ENCODE assay signal across 19 cellular contexts in the genomic region with DNA sequence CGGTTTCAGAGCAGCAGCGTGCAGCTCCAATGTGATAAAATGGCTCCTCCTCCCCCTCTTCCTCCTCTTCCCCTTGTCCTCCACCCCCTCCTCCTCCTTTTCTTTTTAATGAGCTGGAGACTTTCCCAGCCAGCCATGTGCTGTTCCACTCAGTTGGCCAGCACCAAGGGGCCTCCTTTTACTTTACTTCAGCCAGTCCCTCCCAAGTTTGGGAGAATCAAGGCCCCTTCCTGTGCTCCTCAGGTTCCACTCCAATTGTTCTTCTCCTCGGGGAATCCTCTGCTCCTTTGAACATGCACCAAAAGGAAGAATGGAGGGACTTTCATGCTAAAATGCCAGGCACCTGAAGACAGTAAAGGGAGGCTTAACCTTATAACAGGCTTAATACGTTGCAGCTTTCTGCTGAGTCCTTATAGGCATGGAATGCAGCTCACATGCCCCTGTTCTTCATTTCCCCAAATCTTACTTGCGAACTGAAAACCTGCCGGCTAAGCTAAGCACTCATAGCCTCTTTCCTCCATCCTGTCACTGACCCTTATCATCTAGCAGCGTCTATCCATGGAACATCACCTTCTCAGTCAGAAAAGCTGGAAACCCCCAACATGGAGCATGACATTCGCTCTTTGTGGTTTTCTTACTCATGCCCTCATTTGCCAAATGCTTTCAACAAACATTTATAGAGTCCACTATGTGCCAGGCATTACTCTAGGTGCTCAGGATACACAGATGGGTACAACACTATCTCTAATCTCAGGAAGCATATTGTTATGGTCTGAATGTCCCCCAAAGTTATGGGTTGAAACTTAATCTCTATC.
DNase-seq lines count a peak whose midpoint lies in the region; ATAC-seq, FAIRE-seq and TF ChIP-seq lines count a peak whose summit lies in the region.
"Had no signal": no experiment of that assay in that cellular context is flagged by ENCODE, and none has a peak within 500 bp of the region (broad histone marks: within the 10 kb centered on the region; RNA-seq: fewer than 3 reads in every experiment).

No MANE protein-coding gene starts in this region.

- peaks cover 1 to 16% (median 6%) of the 10 kb centered on the region in 4 experiments; a peak in 4 of 7 replicates for H3K4me1 ChIP-seq in H1 (replicated peaks in 1 of 4; ENCODE audit: control insufficient read depth in 3 of 4, insufficient read depth in 4 of 4, low read length in 3 of 4)
- H3K4me1 ChIP-seq in mesendoderm (ENCODE audit: control insufficient read depth, low read depth, low read length), result no peaks in the 10 kb centered on the region
- H3K4me1 ChIP-seq: upper lobe of left lung had no signal

- no peak; a peak in 1 of 3 replicates for TF ChIP-seq EP300 in H1 (IDR thresholded peaks at IDR 0.05; ENCODE audit: borderline replicate concordance in 1 of 2, low read depth in 2 of 2, low read length in 2 of 2)

- H3K79me2 ChIP-seq in H1 (ENCODE audit: control insufficient read depth in 1 of 2, insufficient read depth in 2 of 2, low read length in 2 of 2), result no peaks in the 10 kb centered on the region
- no peaks in the 10 kb centered on the region for H3K79me2 ChIP-seq in mesendoderm (ENCODE audit: control insufficient read depth, insufficient read depth, low read length)

- H3K9me3 ChIP-seq in H1 (ENCODE audit: insufficient read depth in 2 of 2, low read depth in 1 of 2, low read length in 1 of 2), result peaks cover 6 to 10% of the 10 kb centered on the region in 2 experiments

- peak; percentile 48 for DNase-seq in EH (ENCODE audit: low read depth)
- DNase-seq in HK-2 (ENCODE audit: unreplicated experiment), result peak; percentile 2
- peak; percentile 54 to 55 for DNase-seq in H1 (ENCODE audit: low read depth in 1 of 2, low spot score in 2 of 2)
- peak; percentile 9 for DNase-seq in mesendoderm
- DNase-seq in activated T-helper 2 cell treated with anti-CD3 and anti-CD28 coated beads, Interferon-gamma antibody, Interleukin-2, Interleukin-4, amounts not matched to agents 10 μg/mL and 5 μg/mL and 100 μg/mL, durations not matched to agents 14 hours and 24 hours and 36 hours (ENCODE audit: low spot score), result no peak
- no peak for DNase-seq in GM12892 (ENCODE audit: insufficient read length)
- DNase-seq in naive thymus-derived CD8-positive, alpha-beta T cell, result no peak
- DNase-seq: CD4-positive, alpha-beta memory T cell; glutamatergic neuron; KBM-7; NCI-H1436; NCI-H510A treated with DMSO at 0.1 percent for 48 hours; upper lobe of left lung had no signal

- H3K36me3 ChIP-seq in H1 (ENCODE audit: control insufficient read depth in 2 of 4, insufficient read depth in 4 of 4, low read length in 3 of 4), result no peaks in the 10 kb centered on the region; a peak in 1 of 8 replicates
- H3K36me3 ChIP-seq in mesendoderm (ENCODE audit: control insufficient read depth, insufficient read depth, low read length), result no peaks in the 10 kb centered on the region
- H3K36me3 ChIP-seq: neutrophil, upper lobe of left lung had no signal

- H3K27ac Mint-ChIP-seq in activated T-helper 2 cell treated with anti-CD3 and anti-CD28 coated beads, Interferon-gamma antibody, Interleukin-2, Interleukin-4, amounts not matched to agents 10 μg/mL and 5 μg/mL and 100 μg/mL, durations not matched to agents 14 hours and 24 hours and 36 hours, result no peak overlapping the region
- H3K27ac Mint-ChIP-seq in naive thymus-derived CD8-positive, alpha-beta T cell, result no peak overlapping the region
- H3K27ac Mint-ChIP-seq: activated naive CD4-positive, alpha-beta T cell treated with anti-CD3 and anti-CD28 coated beads, Interleukin-2, amount 50 U/mL, for 24 hours; CD4-positive, alpha-beta memory T cell; stimulated activated effector memory CD8-positive, alpha-beta T cell treated with anti-CD3 and anti-CD28 coated beads, Interleukin-12 subunit alpha, Interleukin-12 subunit beta, amount 100 ng/mL, for 72 hours had no signal

- peak overlapping the region; percentile 39 to 54 for H3K4me2 ChIP-seq in H1 (ENCODE audit: insufficient read depth in 1 of 2, low read depth in 2 of 2, low read length in 2 of 2)
- H3K4me2 ChIP-seq in mesendoderm (ENCODE audit: low read length), result no peak overlapping the region

- H3K18ac ChIP-seq in H1 (ENCODE audit: extremely low read depth, low read length), result peak overlapping the region; percentile 49; the same call in 1 of the 2 replicates
- no peak overlapping the region for H3K18ac ChIP-seq in mesendoderm (ENCODE audit: low read length)

- no peaks in the 10 kb centered on the region for H3K36me3 Mint-ChIP-seq in activated T-helper 2 cell treated with anti-CD3 and anti-CD28 coated beads, Interferon-gamma antibody, Interleukin-2, Interleukin-4, amounts not matched to agents 10 μg/mL and 5 μg/mL and 100 μg/mL, durations not matched to agents 14 hours and 24 hours and 36 hours (ENCODE audit: low read depth)
- peaks cover 0 to 16% (median 0%) of the 10 kb centered on the region in 3 donors for H3K36me3 Mint-ChIP-seq in naive thymus-derived CD8-positive, alpha-beta T cell
- H3K36me3 Mint-ChIP-seq: activated naive CD4-positive, alpha-beta T cell treated with anti-CD3 and anti-CD28 coated beads, Interleukin-2, amount 50 U/mL, for 24 hours; CD4-positive, alpha-beta memory T cell; stimulated activated effector memory CD8-positive, alpha-beta T cell treated with anti-CD3 and anti-CD28 coated beads, Interleukin-12 subunit alpha, Interleukin-12 subunit beta, amount 100 ng/mL, for 72 hours had no signal

- H3K4me3 ChIP-seq in H1 (ENCODE audit: extremely low read depth in 1 of 4, insufficient read depth in 2 of 4, low read depth in 3 of 4, low read length in 4 of 4) (peak overlapping the region in 1 of 4 experiments; percentile 36; a peak in 1 of 8 replicates), mesendoderm (ENCODE audit: low read length) (no peak overlapping the region)
- H3K4me3 ChIP-seq: lung, upper lobe of left lung had no signal

- H2AFZ ChIP-seq in H1 (ENCODE audit: low read length), result no peak overlapping the region

- H2BK15ac ChIP-seq in H1 (ENCODE audit: low read length) (no peak overlapping the region), mesendoderm (replicated peaks; ENCODE audit: low read depth) (no peak overlapping the region)

- no peak overlapping the region for H3K4ac ChIP-seq in H1 (replicated peaks; ENCODE audit: insufficient read length, low read depth, low read length)
- H3K4ac ChIP-seq in mesendoderm (ENCODE audit: low read depth, low read length), result no peak overlapping the region

- peak overlapping the region; percentile 58 for H4K5ac ChIP-seq in H1 (ENCODE audit: insufficient read length, low read depth, low read length)
- H4K5ac ChIP-seq in mesendoderm (ENCODE audit: low read length), result no peak overlapping the region

- H3K4me3 Mint-ChIP-seq in activated T-helper 2 cell treated with anti-CD3 and anti-CD28 coated beads, Interferon-gamma antibody, Interleukin-2, Interleukin-4, amounts not matched to agents 10 μg/mL and 5 μg/mL and 100 μg/mL, durations not matched to agents 14 hours and 24 hours and 36 hours (ENCODE audit: low read depth), result no peak overlapping the region
- H3K4me3 Mint-ChIP-seq in naive thymus-derived CD8-positive, alpha-beta T cell, result no peak overlapping the region
- H3K4me3 Mint-ChIP-seq: activated naive CD4-positive, alpha-beta T cell treated with anti-CD3 and anti-CD28 coated beads, Interleukin-2, amount 50 U/mL, for 24 hours; CD4-positive, alpha-beta memory T cell; stimulated activated effector memory CD8-positive, alpha-beta T cell treated with anti-CD3 and anti-CD28 coated beads, Interleukin-12 subunit alpha, Interleukin-12 subunit beta, amount 100 ng/mL, for 72 hours had no signal

- WGBS in H1 (ENCODE audit: extremely low coverage in 1 of 2, insufficient coverage in 1 of 2, insufficient read length in 1 of 2, insufficient replicate concordance in 2 of 2, low coverage in 1 of 2, low lambda C conversion rate in 2 of 2, missing lambda C conversion rate in 1 of 2), 2 experiments, result 35% methylated on average over 8 of the region's 8 CpGs; no CpG with 5 or more reads in 1 of the 2 experiments
- no CpG with 5 or more reads among the region's 8 CpGs for WGBS in mesendoderm (ENCODE audit: extremely low coverage, insufficient coverage, low lambda C conversion rate)

- FAIRE-seq in H1 (lab: Jason Lieb, UNC) (peak; percentile 83), GM12892 (lab: Jason Lieb, UNC) (no peak)
- FAIRE-seq: G401.6 had no signal

- H3K56ac ChIP-seq in H1 (replicated peaks; ENCODE audit: insufficient read length, low read depth, low read length) (no peak overlapping the region), mesendoderm (ENCODE audit: low read length) (no peak overlapping the region)

- TF ChIP-seq CTCF in H1 (IDR thresholded peaks at IDR 0.05; ENCODE audit: control extremely low read depth in 1 of 3, insufficient read depth in 1 of 3, low read depth in 1 of 3, low read length in 3 of 3), result no peak

- H3K79me1 ChIP-seq in H1 (ENCODE audit: low read depth, low read length) (no peaks in the 10 kb centered on the region), mesendoderm (ENCODE audit: low read length) (no peaks in the 10 kb centered on the region)

- H4K20me1 ChIP-seq in H1 (replicated peaks in 1 of 2; ENCODE audit: control insufficient read depth in 1 of 2, insufficient read depth in 2 of 2, low read length in 2 of 2), result no peaks in the 10 kb centered on the region

- H3K23me2 ChIP-seq in H1 (ENCODE audit: low read depth, low read length), result no peaks in the 10 kb centered on the region

- H2BK120ac ChIP-seq in H1 (replicated peaks; ENCODE audit: low read depth, low read length), result peak overlapping the region; percentile 39
- H2BK120ac ChIP-seq in mesendoderm (ENCODE audit: low read depth, low read length), result no peak overlapping the region

- no peaks in the 10 kb centered on the region for H3K27me3 Mint-ChIP-seq in activated T-helper 2 cell treated with anti-CD3 and anti-CD28 coated beads, Interferon-gamma antibody, Interleukin-2, Interleukin-4, amounts not matched to agents 10 μg/mL and 5 μg/mL and 100 μg/mL, durations not matched to agents 14 hours and 24 hours and 36 hours (ENCODE audit: low read depth)
- peaks cover 4 to 16% (median 6%) of the 10 kb centered on the region in 5 donors for H3K27me3 Mint-ChIP-seq in naive thymus-derived CD8-positive, alpha-beta T cell

- no peak for TF ChIP-seq RAD21 in H1 (IDR thresholded peaks at IDR 0.05 in 1 of 2, conservative IDR thresholded peaks at IDR 0.05 in 1 of 2; ENCODE audit: low read depth in 2 of 2, low read length in 2 of 2)

- CTCF ChIA-PET in H1 (lab: Charles Lee; ENCODE audit: partially characterized antibody), result interaction anchor here (1.0 to 1.4 kb wide), 3 partner anchors 178 to 280 kb away, joined by 3 read pairs; no protein-coding TSS in a partner anchor

- H2BK5ac ChIP-seq in H1 (ENCODE audit: low read depth, low read length), result peak overlapping the region; percentile 82; the same call in 1 of the 2 replicates
- no peak overlapping the region for H2BK5ac ChIP-seq in mesendoderm (ENCODE audit: low read length)

- H3K9ac ChIP-seq in H1 (replicated peaks in 1 of 4; ENCODE audit: extremely low read depth in 1 of 4, low read depth in 3 of 4, low read length in 3 of 4), result no peak overlapping the region
- H3K9ac ChIP-seq in mesendoderm (ENCODE audit: low read length), result no peak overlapping the region

- POLR2A ChIA-PET in H1 (lab: Charles Lee; ENCODE audit: partially characterized antibody), result interaction anchor here (1.3 kb wide), 1 partner anchor 10 kb away, joined by 4 read pairs; no protein-coding TSS in a partner anchor
- POLR2A ChIA-PET in naive thymus-derived CD8-positive, alpha-beta T cell (lab: Charles Lee), result no interaction called here

- TF ChIP-seq POLR2A in H1 (IDR thresholded peaks at IDR 0.05; ENCODE audit: control extremely low read depth in 1 of 2, low read depth in 2 of 2, low read length in 2 of 2), result no peak
- TF ChIP-seq POLR2A in GM12892 (IDR thresholded peaks at IDR 0.05; ENCODE audit: low read depth, low read length), result no peak

- no peaks in the 10 kb centered on the region for H3K9me3 Mint-ChIP-seq in activated T-helper 2 cell treated with anti-CD3 and anti-CD28 coated beads, Interferon-gamma antibody, Interleukin-2, Interleukin-4, amounts not matched to agents 10 μg/mL and 5 μg/mL and 100 μg/mL, durations not matched to agents 14 hours and 24 hours and 36 hours
- peaks cover 0 to 28% (median 8%) of the 10 kb centered on the region in 9 donors for H3K9me3 Mint-ChIP-seq in naive thymus-derived CD8-positive, alpha-beta T cell

- no peaks in the 10 kb centered on the region for H3K4me1 Mint-ChIP-seq in activated T-helper 2 cell treated with anti-CD3 and anti-CD28 coated beads, Interferon-gamma antibody, Interleukin-2, Interleukin-4, amounts not matched to agents 10 μg/mL and 5 μg/mL and 100 μg/mL, durations not matched to agents 14 hours and 24 hours and 36 hours (ENCODE audit: low read depth)
- H3K4me1 Mint-ChIP-seq in naive thymus-derived CD8-positive, alpha-beta T cell, result no peaks in the 10 kb centered on the region
- H3K4me1 Mint-ChIP-seq: activated naive CD4-positive, alpha-beta T cell treated with anti-CD3 and anti-CD28 coated beads, Interleukin-2, amount 50 U/mL, for 24 hours; CD4-positive, alpha-beta memory T cell; stimulated activated effector memory CD8-positive, alpha-beta T cell treated with anti-CD3 and anti-CD28 coated beads, Interleukin-12 subunit alpha, Interleukin-12 subunit beta, amount 100 ng/mL, for 72 hours had no signal

- peak overlapping the region; percentile 40; the same call in 1 of the 2 replicates for H2BK12ac ChIP-seq in H1 (ENCODE audit: low read depth, low read length)

- H4K8ac ChIP-seq in H1 (ENCODE audit: extremely low read depth, insufficient read depth, low read length) (no peak overlapping the region), mesendoderm (ENCODE audit: low read depth, low read length) (no peak overlapping the region)

- H3K14ac ChIP-seq in H1 (ENCODE audit: insufficient read length), result no peak overlapping the region

- no peak overlapping the region for H2AK5ac ChIP-seq in H1 (ENCODE audit: low read depth, low read length)
- H2AK5ac ChIP-seq in mesendoderm (ENCODE audit: low read length), result no peak overlapping the region

- peak overlapping the region; percentile 57; the same call in 1 of the 2 replicates for H3K27ac ChIP-seq in H1 (ENCODE audit: low read depth, low read length)
- no peak overlapping the region for H3K27ac ChIP-seq in mesendoderm (ENCODE audit: low read depth, low read length)
- H3K27ac ChIP-seq: neutrophil, upper lobe of left lung had no signal

- no peak for ATAC-seq in HG02884 (IDR thresholded peaks at IDR 0.05; ENCODE audit: unreplicated experiment)
- no peak for ATAC-seq in naive thymus-derived CD8-positive, alpha-beta T cell
- ATAC-seq: stimulated activated effector memory CD8-positive, alpha-beta T cell treated with anti-CD3 and anti-CD28 coated beads, Interleukin-12 subunit alpha, Interleukin-12 subunit beta, amount 100 ng/mL, for 72 hours had no signal

- peak overlapping the region; percentile 96 for H2BK20ac ChIP-seq in H1 (ENCODE audit: low read length)

- H3K27me3 ChIP-seq in H1 (replicated peaks in 1 of 4; ENCODE audit: control insufficient read depth in 3 of 4, extremely low read depth in 1 of 4, insufficient read depth in 3 of 4, low read length in 3 of 4) (no peaks in the 10 kb centered on the region), mesendoderm (ENCODE audit: insufficient read depth, low read length, poor library complexity) (no peaks in the 10 kb centered on the region)
- H3K27me3 ChIP-seq: upper lobe of left lung had no signal

- intact Hi-C loops in activated T-helper 2 cell treated with anti-CD3 and anti-CD28 coated beads, Interferon-gamma antibody, Interleukin-2, Interleukin-4, amounts not matched to agents 10 μg/mL and 5 μg/mL and 100 μg/mL, durations not matched to agents 14 hours and 24 hours and 36 hours (cut with micrococcal nuclease), result no loop called here

- H4K91ac ChIP-seq in H1 (replicated peaks; ENCODE audit: insufficient read length, low read length), result peak overlapping the region; percentile 12

- H3K23ac ChIP-seq in H1 (ENCODE audit: insufficient read length) (no peak overlapping the region), mesendoderm (ENCODE audit: low read length) (no peak overlapping the region)

Comparison
In these comparisons a context has a peak if more than half of its experiments do, and no peak if none do; other contexts are left out.
1. DNase-seq: peak in EH (single experiment), HK-2 (single experiment), H1 (2 of 2) and mesendoderm (single experiment); none in activated T-helper 2 cell treated with anti-CD3 and anti-CD28 coated beads, Interferon-gamma antibody, Interleukin-2, Interleukin-4, amounts not matched to agents 10 μg/mL and 5 μg/mL and 100 μg/mL, durations not matched to agents 14 hours and 24 hours and 36 hours (single experiment), GM12892 (single experiment) and naive thymus-derived CD8-positive, alpha-beta T cell (0 of 10).